Comparison of ENCODE assay signal across 1 cellular context in genomic region chr3:4977889-4978258, GRCh38.
A peak's percentile ranks its signal among the peaks of the same experiment; 100 is the strongest.
TF ChIP-seq lines count a peak whose summit lies in the region.

No MANE protein-coding gene starts in this region.

TF ChIP-seq in HepG2, 621 proteins besides CTCF, POLR2A, EP300 and RAD21 (continued from another document):
- TF ChIP-seq ZBTB26 (CRISPR knock-in tag; IDR thresholded peaks at IDR 0.05; ENCODE audit: borderline replicate concordance) = no peak
- no peak for TF ChIP-seq JARID2 (CRISPR knock-in tag; IDR thresholded peaks at IDR 0.05; ENCODE audit: insufficient replicate concordance)
- no peak for TF ChIP-seq ZNF30 (CRISPR knock-in tag; IDR thresholded peaks at IDR 0.05)
- TF ChIP-seq ZNF234 (CRISPR knock-in tag; conservative IDR thresholded peaks at IDR 0.05) = no peak
- TF ChIP-seq, protein P1, sequence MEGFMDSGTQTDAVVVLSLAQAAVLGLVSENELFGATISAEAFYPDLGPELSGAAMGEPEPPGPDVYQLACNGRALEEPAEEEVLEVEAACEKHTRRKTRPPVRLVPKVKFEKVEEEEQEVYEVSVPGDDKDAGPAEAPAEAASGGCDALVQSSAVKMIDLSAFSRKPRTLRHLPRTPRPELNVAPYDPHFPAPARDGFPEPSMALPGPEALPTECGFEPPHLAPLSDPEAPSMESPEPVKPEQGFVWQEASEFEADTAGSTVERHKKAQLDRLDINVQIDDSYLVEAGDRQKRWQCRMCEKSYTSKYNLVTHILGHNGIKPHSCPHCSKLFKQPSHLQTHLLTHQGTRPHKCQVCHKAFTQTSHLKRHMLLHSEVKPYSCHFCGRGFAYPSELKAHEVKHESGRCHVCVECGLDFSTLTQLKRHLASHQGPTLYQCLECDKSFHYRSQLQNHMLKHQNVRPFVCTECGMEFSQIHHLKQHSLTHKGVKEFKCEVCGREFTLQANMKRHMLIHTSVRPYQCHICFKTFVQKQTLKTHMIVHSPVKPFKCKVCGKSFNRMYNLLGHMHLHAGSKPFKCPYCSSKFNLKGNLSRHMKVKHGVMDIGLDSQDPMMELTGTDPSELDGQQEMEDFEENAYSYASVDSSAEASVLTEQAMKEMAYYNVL (CRISPR knock-in tag; IDR thresholded peaks at IDR 0.05; ENCODE audit: borderline replicate concordance) = no peak
- TF ChIP-seq CHD2 (IDR thresholded peaks at IDR 0.05; ENCODE audit: low read depth, low read length) = no peak
- no peak for TF ChIP-seq ZNF644 (CRISPR knock-in tag; IDR thresholded peaks at IDR 0.05; ENCODE audit: low read depth)
- no peak for TF ChIP-seq ZBTB44 (CRISPR knock-in tag; IDR thresholded peaks at IDR 0.05)
- no peak for TF ChIP-seq AHR (CRISPR knock-in tag; IDR thresholded peaks at IDR 0.05)
- no peak for TF ChIP-seq ZNF607 (CRISPR knock-in tag; IDR thresholded peaks at IDR 0.05; ENCODE audit: borderline replicate concordance)
- no peak for TF ChIP-seq FOXO1 (CRISPR knock-in tag; IDR thresholded peaks at IDR 0.05)
- no peak for TF ChIP-seq ZNF512 (CRISPR knock-in tag; IDR thresholded peaks at IDR 0.05)
- TF ChIP-seq CC2D1A (CRISPR knock-in tag; IDR thresholded peaks at IDR 0.05) = 0 out of 2 replicates have a peak, but pooled peaks have one; percentile 44
- TF ChIP-seq HDAC2 (CRISPR knock-in tag; IDR thresholded peaks at IDR 0.05) = no peak
- no peak for TF ChIP-seq EED (CRISPR knock-in tag; IDR thresholded peaks at IDR 0.05)
- TF ChIP-seq GPBP1L1 (CRISPR knock-in tag; IDR thresholded peaks at IDR 0.05) = no peak
- TF ChIP-seq ZNF333 (CRISPR knock-in tag; IDR thresholded peaks at IDR 0.05; ENCODE audit: borderline replicate concordance) = no peak
- TF ChIP-seq, protein P2, sequence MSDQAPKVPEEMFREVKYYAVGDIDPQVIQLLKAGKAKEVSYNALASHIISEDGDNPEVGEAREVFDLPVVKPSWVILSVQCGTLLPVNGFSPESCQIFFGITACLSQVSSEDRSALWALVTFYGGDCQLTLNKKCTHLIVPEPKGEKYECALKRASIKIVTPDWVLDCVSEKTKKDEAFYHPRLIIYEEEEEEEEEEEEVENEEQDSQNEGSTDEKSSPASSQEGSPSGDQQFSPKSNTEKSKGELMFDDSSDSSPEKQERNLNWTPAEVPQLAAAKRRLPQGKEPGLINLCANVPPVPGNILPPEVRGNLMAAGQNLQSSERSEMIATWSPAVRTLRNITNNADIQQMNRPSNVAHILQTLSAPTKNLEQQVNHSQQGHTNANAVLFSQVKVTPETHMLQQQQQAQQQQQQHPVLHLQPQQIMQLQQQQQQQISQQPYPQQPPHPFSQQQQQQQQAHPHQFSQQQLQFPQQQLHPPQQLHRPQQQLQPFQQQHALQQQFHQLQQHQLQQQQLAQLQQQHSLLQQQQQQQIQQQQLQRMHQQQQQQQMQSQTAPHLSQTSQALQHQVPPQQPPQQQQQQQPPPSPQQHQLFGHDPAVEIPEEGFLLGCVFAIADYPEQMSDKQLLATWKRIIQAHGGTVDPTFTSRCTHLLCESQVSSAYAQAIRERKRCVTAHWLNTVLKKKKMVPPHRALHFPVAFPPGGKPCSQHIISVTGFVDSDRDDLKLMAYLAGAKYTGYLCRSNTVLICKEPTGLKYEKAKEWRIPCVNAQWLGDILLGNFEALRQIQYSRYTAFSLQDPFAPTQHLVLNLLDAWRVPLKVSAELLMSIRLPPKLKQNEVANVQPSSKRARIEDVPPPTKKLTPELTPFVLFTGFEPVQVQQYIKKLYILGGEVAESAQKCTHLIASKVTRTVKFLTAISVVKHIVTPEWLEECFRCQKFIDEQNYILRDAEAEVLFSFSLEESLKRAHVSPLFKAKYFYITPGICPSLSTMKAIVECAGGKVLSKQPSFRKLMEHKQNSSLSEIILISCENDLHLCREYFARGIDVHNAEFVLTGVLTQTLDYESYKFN (CRISPR knock-in tag; conservative IDR thresholded peaks at IDR 0.05) = no peak
- no peak for TF ChIP-seq ZNF7 (CRISPR knock-in tag; IDR thresholded peaks at IDR 0.05)
- TF ChIP-seq PAWR (CRISPR knock-in tag; IDR thresholded peaks at IDR 0.05; ENCODE audit: borderline replicate concordance) = no peak
- no peak for TF ChIP-seq TRIM24 (CRISPR knock-in tag; IDR thresholded peaks at IDR 0.05)
- TF ChIP-seq, protein P3, sequence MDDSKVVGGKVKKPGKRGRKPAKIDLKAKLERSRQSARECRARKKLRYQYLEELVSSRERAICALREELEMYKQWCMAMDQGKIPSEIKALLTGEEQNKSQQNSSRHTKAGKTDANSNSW (CRISPR knock-in tag; IDR thresholded peaks at IDR 0.05; ENCODE audit: borderline replicate concordance) = 0 out of 2 replicates have a peak, but pooled peaks have one; percentile 6
- peak; percentile 89 for TF ChIP-seq BCL6 (CRISPR knock-in tag; IDR thresholded peaks at IDR 0.05)
- 0 out of 2 replicates have a peak, but pooled peaks have one; percentile 17 for TF ChIP-seq TGIF2 (CRISPR knock-in tag; IDR thresholded peaks at IDR 0.05)
- peak; percentile 56; the same call in 1 of the 2 replicates for TF ChIP-seq BORCS8-MEF2B (CRISPR knock-in tag; IDR thresholded peaks at IDR 0.05)
- TF ChIP-seq HOXA5 (CRISPR knock-in tag; IDR thresholded peaks at IDR 0.05) = peak; percentile 10; the same call in 1 of the 2 replicates
